In genomic region chr1:55071477-55071876, GRCh38 we compare ENCODE assay signal across 8 cellular contexts. TPM values are rescaled to one million over a fixed set of nuclear protein-coding genes. Genes with fewer than 3 reads are reported as not detected.
A peak's percentile ranks its signal among the peaks of the same experiment; 100 is the strongest.
DNase-seq lines count a peak whose midpoint lies in the region; ATAC-seq and TF ChIP-seq lines count a peak whose summit lies in the region.

No MANE protein-coding gene starts in this region.

- H3K27me3 ChIP-seq in breast epithelium (no peaks in the 10 kb centered on the region), smooth muscle cell (ENCODE audit: low read depth) (no peaks in the 10 kb centered on the region)

- H3K4me3 ChIP-seq in breast epithelium, result no peak overlapping the region
- H3K4me3 ChIP-seq in smooth muscle cell, result no peak overlapping the region

- H4K20me1 ChIP-seq in smooth muscle cell (ENCODE audit: low read depth), result no peaks in the 10 kb centered on the region

- H3K36me3 Mint-ChIP-seq in MCF 10A (ENCODE audit: insufficient read depth, unreplicated experiment) (peaks cover 98% of the 10 kb centered on the region), glutamatergic neuron (ENCODE audit: unreplicated experiment) (peaks cover 5% of the 10 kb centered on the region)

- POLR2A ChIA-PET in MCF 10A (lab: Yijun Ruan, JAX), result interaction anchor here (0.6 kb wide), 1 partner anchor 32 kb away, joined by 3 read pairs; no protein-coding TSS in a partner anchor

- TF ChIP-seq POLR2A in breast epithelium (IDR thresholded peaks at IDR 0.05), result no peak

- H3K4me3 Mint-ChIP-seq in MCF 10A (ENCODE audit: unreplicated experiment) (no peak overlapping the region), glutamatergic neuron (ENCODE audit: unreplicated experiment) (no peak overlapping the region)

- BruUV-seq in MCF 10A (replicated peaks; lab: Mats Ljungman, UMichigan), result no TSS peak

- no peak overlapping the region for H3K27ac Mint-ChIP-seq in MCF 10A (ENCODE audit: low read depth, unreplicated experiment)
- H3K27ac Mint-ChIP-seq in glutamatergic neuron (ENCODE audit: unreplicated experiment), result no peak overlapping the region

- no peak overlapping the region for H3K9ac ChIP-seq in smooth muscle cell (ENCODE audit: low read depth)

- H3K79me2 ChIP-seq in smooth muscle cell (ENCODE audit: low read depth), result no peaks in the 10 kb centered on the region

- no peaks in the 10 kb centered on the region for H3F3A ChIP-seq in smooth muscle cell (ENCODE audit: low read depth)

- no peak overlapping the region for H2AFZ ChIP-seq in smooth muscle cell (ENCODE audit: low read depth)

- H3K4me1 Mint-ChIP-seq in MCF 10A (ENCODE audit: insufficient read depth, unreplicated experiment) (no peaks in the 10 kb centered on the region), glutamatergic neuron (ENCODE audit: low read depth, unreplicated experiment) (peaks cover 10% of the 10 kb centered on the region)

- intact Hi-C loops in MCF 10A (cut with micrococcal nuclease), result loop anchor here (1.0 kb wide), 1 partner anchor 206 kb away; no protein-coding TSS in a partner anchor
- intact Hi-C loops in breast epithelium (cut with DNase I; ENCODE audit: low total_unique reads), result no loop called here

- CTCF ChIA-PET in MCF 10A (lab: Yijun Ruan, JAX), result interaction anchor here (0.5 to 3.7 kb wide), 9 partner anchors 9 to 1038 kb away, joined by 3 to 16 read pairs (median 4); no protein-coding TSS in a partner anchor

- no peak overlapping the region for H3K4me2 ChIP-seq in smooth muscle cell

- ATAC-seq in GM21723 (IDR thresholded peaks at IDR 0.05; ENCODE audit: unreplicated experiment), result no peak

- H3K27ac ChIP-seq in breast epithelium, result no peak overlapping the region
- no peak overlapping the region for H3K27ac ChIP-seq in smooth muscle cell (ENCODE audit: low read depth)

- H3K36me3 ChIP-seq in breast epithelium (peaks cover 4% of the 10 kb centered on the region), smooth muscle cell (ENCODE audit: low read depth) (peaks cover 18% of the 10 kb centered on the region)

- H3K4me1 ChIP-seq in breast epithelium (peaks cover 0 to 9% of the 10 kb centered on the region in 2 donors), smooth muscle cell (ENCODE audit: low read depth) (no peaks in the 10 kb centered on the region)

- 55% methylated on average over 8 of the region's 8 CpGs for WGBS in smooth muscle cell (ENCODE audit: low lambda C conversion rate)

- H3K27me3 Mint-ChIP-seq in MCF 10A (ENCODE audit: insufficient read depth, unreplicated experiment) (no peaks in the 10 kb centered on the region), glutamatergic neuron (ENCODE audit: unreplicated experiment) (peaks cover 2% of the 10 kb centered on the region)

- H3K9me3 ChIP-seq in breast epithelium (no peaks in the 10 kb centered on the region), smooth muscle cell (replicated peaks; ENCODE audit: low read depth) (no peaks in the 10 kb centered on the region)

- H3K9me3 Mint-ChIP-seq in MCF 10A (ENCODE audit: unreplicated experiment) (no peaks in the 10 kb centered on the region), glutamatergic neuron (ENCODE audit: unreplicated experiment) (no peaks in the 10 kb centered on the region)

- no peak for TF ChIP-seq CTCF in MCF 10A (IDR thresholded peaks at IDR 0.05; ENCODE audit: unreplicated experiment)
- peak in 1 of 3 donors; percentile 19 for TF ChIP-seq CTCF in breast epithelium (IDR thresholded peaks at IDR 0.05)
- no peak for TF ChIP-seq CTCF in glutamatergic neuron (IDR thresholded peaks at IDR 0.05; ENCODE audit: partially characterized antibody, unreplicated experiment)
- no peak for TF ChIP-seq CTCF in smooth muscle cell (IDR thresholded peaks at IDR 0.05; ENCODE audit: borderline replicate concordance, insufficient read depth, poor library complexity, severe bottlenecking)

- DNase-seq in MCF 10A (ENCODE audit: unreplicated experiment), result peak; percentile 60
- DNase-seq in breast epithelium (ENCODE audit: low spot score in 2 of 2), result no peak
- peak; percentile 37 for DNase-seq in NCI-H2171 (lab: John Stamatoyannopoulos, UW)
- peak; percentile 43 for DNase-seq in amniotic stem cell (lab: John Stamatoyannopoulos, UW)
- peak; percentile 77 for DNase-seq in left kidney (ENCODE audit: low read depth, low spot score)
- DNase-seq in glutamatergic neuron, result no peak
- no peak for DNase-seq in smooth muscle cell (lab: John Stamatoyannopoulos, UW; ENCODE audit: unreplicated experiment)

RNA-seq across cellular contexts. Expression of gene PCSK9, which starts 32.1 kb away (rescaled TPM):
- total RNA-seq in MCF 10A (2022), result not detected in 2 replicates
- total RNA-seq in breast epithelium, result under 1 TPM in 2 of 3 donors, not detected in 1; 0.15 to 0.16 TPM
- total RNA-seq in glutamatergic neuron (ENCODE audit: unreplicated experiment), result 2.1 TPM
- 0.18 TPM in 1 of 2 replicates, not detected in the other for total RNA-seq in smooth muscle cell
- 0.47 and 0.70 TPM in 2 replicates for polyA plus RNA-seq in smooth muscle cell

Comparison
In these comparisons a context has a peak if more than half of its experiments do, and no peak if none do; other contexts are left out.
1. DNase-seq: peak in MCF 10A (single experiment), NCI-H2171 (single experiment), amniotic stem cell (single experiment) and left kidney (single experiment); none in breast epithelium (0 of 2), glutamatergic neuron (single experiment) and smooth muscle cell (single experiment).